In genomic region chr3:131544557-131544956, GRCh38 we compare ENCODE assay signal across 21 cellular contexts.
"Had no signal": no experiment of that assay in that cellular context is flagged by ENCODE, and none has a peak within 500 bp of the region (broad histone marks: within the 10 kb centered on the region; RNA-seq: fewer than 3 reads in every experiment).

No MANE protein-coding gene starts in this region.

- H3K27me3 ChIP-seq: body of pancreas, dorsolateral prefrontal cortex, pancreas, sigmoid colon, tibial artery, uterus had no signal

- H3K4me1 ChIP-seq: body of pancreas, pancreas, uterus had no signal

- H3K4me3 ChIP-seq: body of pancreas, dorsolateral prefrontal cortex, pancreas, sigmoid colon, tibial artery, uterus had no signal

- H3K27ac ChIP-seq: body of pancreas, dorsolateral prefrontal cortex, epithelial cell of prostate, pancreas, tibial artery, uterus had no signal

- H3K36me3 ChIP-seq: pancreas, sigmoid colon, tibial artery, uterus had no signal

- ATAC-seq: activated CD8-positive, alpha-beta memory T cell treated with anti-CD3 and anti-CD28 coated beads, Interleukin-2, amount 10 ng/mL, durations not matched to agents 7 days and 5 days; naive thymus-derived CD4-positive, alpha-beta T cell; T-cell had no signal

- FAIRE-seq: colon, frontal cortex, pancreas had no signal

- DNase-seq: activated CD4-positive, alpha-beta memory T cell treated with anti-CD3 and anti-CD28 coated beads, Interleukin-2, amount 10 ng/mL, durations not matched to agents 7 days and 5 days; activated CD4-positive, alpha-beta T cell treated with anti-CD3 and anti-CD28 coated beads for 48 hours; activated CD4-positive, CD25-positive, alpha-beta regulatory T cell; activated CD8-positive, alpha-beta memory T cell treated with anti-CD3 and anti-CD28 coated beads, Interleukin-2, amount 10 ng/mL, durations not matched to agents 7 days and 5 days; amygdala; body of pancreas; central memory CD4-positive, alpha-beta T cell; dorsolateral prefrontal cortex; mesendoderm; naive thymus-derived CD4-positive, alpha-beta T cell; pancreas; sigmoid colon; stimulated activated CD4-positive, alpha-beta T cell treated with anti-CD3 and anti-CD28 coated beads, Interleukin-1b, Interleukin-23, amount 100 ng/mL, for 48 hours; stimulated activated naive CD4-positive, alpha-beta T cell treated with Interleukin-2 at 50 U/mL for 16 hours; T-cell; T-helper 9 cell; tibial artery; uterus had no signal

- H3K9me3 ChIP-seq: body of pancreas, pancreas, sigmoid colon, tibial artery, uterus had no signal
